In genomic region chr2:134451347-134451630, GRCh38 we compare ENCODE assay signal across 9 cellular contexts.
DNase-seq lines count a peak whose midpoint lies in the region; ATAC-seq and TF ChIP-seq lines count a peak whose summit lies in the region.
"Had no signal": no experiment of that assay in that cellular context is flagged by ENCODE, and none has a peak within 500 bp of the region (broad histone marks: within the 10 kb centered on the region; RNA-seq: fewer than 3 reads in every experiment).

No MANE protein-coding gene starts in this region.

- no peak for ATAC-seq in natural killer cell
- no peak for ATAC-seq in natural killer cell treated with Interleukin-12 subunit alpha and Interleukin-12 subunit beta and Interleukin-15 and Interleukin-18, amount 100 ng/mL, for 72 hours
- no peak for ATAC-seq in HG03342 (IDR thresholded peaks at IDR 0.05; ENCODE audit: unreplicated experiment)
- ATAC-seq in GM19452 (IDR thresholded peaks at IDR 0.05; ENCODE audit: unreplicated experiment): no peak

- intact Hi-C loops in natural killer cell (cut with micrococcal nuclease): loop anchor here (1.0 to 10.0 kb wide), 3 partner anchors 274 to 447 kb away; no protein-coding TSS in a partner anchor

- H3K9me3 ChIP-seq in endodermal cell (ENCODE audit: control insufficient read depth, low read length): no peaks in the 10 kb centered on the region
- H3K9me3 ChIP-seq: BLaER1 had no signal

- H3K9ac ChIP-seq in endodermal cell (ENCODE audit: extremely low read depth, low read length, poor library complexity, severe bottlenecking): no peak overlapping the region
- H3K9ac ChIP-seq: BLaER1 had no signal

- peaks cover 7% of the 10 kb centered on the region for H3K4me1 ChIP-seq in endodermal cell (ENCODE audit: control insufficient read depth, insufficient read depth, low read length)

- no peaks in the 10 kb centered on the region for H3K27me3 Mint-ChIP-seq in natural killer cell (ENCODE audit: low read depth in 2 of 2)
- H3K27me3 Mint-ChIP-seq in natural killer cell treated with Interleukin-12 subunit alpha and Interleukin-12 subunit beta and Interleukin-15 and Interleukin-18, amount 100 ng/mL, for 72 hours: no peaks in the 10 kb centered on the region
- no peaks in the 10 kb centered on the region for H3K27me3 Mint-ChIP-seq in endodermal cell (ENCODE audit: insufficient read depth)
- H3K27me3 Mint-ChIP-seq in progenitor cell of endocrine pancreas: no peaks in the 10 kb centered on the region

- DNase-seq in natural killer cell (no peak), endodermal cell (no peak), progenitor cell of endocrine pancreas (ENCODE audit: low spot score, unreplicated experiment) (no peak), SK-N-DZ (ENCODE audit: low spot score) (no peak)
- DNase-seq in natural killer cell treated with Interleukin-12 subunit alpha and Interleukin-12 subunit beta and Interleukin-15 and Interleukin-18, amount 100 ng/mL, for 72 hours (ENCODE audit: low spot score): no peak

- H3K9me3 Mint-ChIP-seq in natural killer cell (no peaks in the 10 kb centered on the region), endodermal cell (no peaks in the 10 kb centered on the region), progenitor cell of endocrine pancreas (ENCODE audit: low read depth) (no peaks in the 10 kb centered on the region)
- no peaks in the 10 kb centered on the region for H3K9me3 Mint-ChIP-seq in natural killer cell treated with Interleukin-12 subunit alpha and Interleukin-12 subunit beta and Interleukin-15 and Interleukin-18, amount 100 ng/mL, for 72 hours
- H3K9me3 Mint-ChIP-seq: CD8-positive, alpha-beta memory T cell had no signal

- H3K36me3 Mint-ChIP-seq in natural killer cell (no peaks in the 10 kb centered on the region), endodermal cell (ENCODE audit: low read depth) (peaks cover 27% of the 10 kb centered on the region), progenitor cell of endocrine pancreas (ENCODE audit: insufficient read depth) (peaks cover 25% of the 10 kb centered on the region)
- no peaks in the 10 kb centered on the region for H3K36me3 Mint-ChIP-seq in natural killer cell treated with Interleukin-12 subunit alpha and Interleukin-12 subunit beta and Interleukin-15 and Interleukin-18, amount 100 ng/mL, for 72 hours

- no peaks in the 10 kb centered on the region for H3K27me3 ChIP-seq in endodermal cell (ENCODE audit: control insufficient read depth, insufficient read depth, low read length, poor library complexity, severe bottlenecking)
- H3K27me3 ChIP-seq: BLaER1 had no signal

- no peak for TF ChIP-seq CTCF in natural killer cell (IDR thresholded peaks at IDR 0.05)
- no peak for TF ChIP-seq CTCF in endodermal cell (conservative IDR thresholded peaks at IDR 0.05)
- no peak for TF ChIP-seq CTCF in progenitor cell of endocrine pancreas (IDR thresholded peaks at IDR 0.05; ENCODE audit: unreplicated experiment)

- WGBS in endodermal cell (ENCODE audit: insufficient coverage in 1 of 2, insufficient read length in 1 of 2), 2 experiments: 48 to 67% methylated on average over 2 of the region's 2 CpGs

- H3K4me1 Mint-ChIP-seq in natural killer cell (peaks cover 4 to 6% of the 10 kb centered on the region in 2 donors), endodermal cell (peaks cover 3% of the 10 kb centered on the region), progenitor cell of endocrine pancreas (ENCODE audit: low read depth) (peaks cover 42% of the 10 kb centered on the region)
- H3K4me1 Mint-ChIP-seq in natural killer cell treated with Interleukin-12 subunit alpha and Interleukin-12 subunit beta and Interleukin-15 and Interleukin-18, amount 100 ng/mL, for 72 hours (ENCODE audit: low read depth in 2 of 2): peaks cover 5 to 6% of the 10 kb centered on the region in 2 donors

- H3K27ac Mint-ChIP-seq in natural killer cell (peak overlapping the region in 1 of 2 donors; percentile 19), endodermal cell (peak overlapping the region; percentile 30), progenitor cell of endocrine pancreas (peak overlapping the region; percentile 36)
- H3K27ac Mint-ChIP-seq in natural killer cell treated with Interleukin-12 subunit alpha and Interleukin-12 subunit beta and Interleukin-15 and Interleukin-18, amount 100 ng/mL, for 72 hours: no peak overlapping the region

- H3K27ac ChIP-seq in endodermal cell (ENCODE audit: low read depth, low read length): no peak overlapping the region
- H3K27ac ChIP-seq: BLaER1 had no signal

- no peak overlapping the region for H3K4me3 ChIP-seq in endodermal cell (ENCODE audit: low read length)
- H3K4me3 ChIP-seq: BLaER1 had no signal

- peaks cover 11% of the 10 kb centered on the region for H3K36me3 ChIP-seq in endodermal cell (ENCODE audit: control insufficient read depth, insufficient read depth, low read length)

- H3K4me3 Mint-ChIP-seq in natural killer cell (peak overlapping the region; percentile 2), endodermal cell (no peak overlapping the region), progenitor cell of endocrine pancreas (ENCODE audit: low read depth) (no peak overlapping the region)
- H3K4me3 Mint-ChIP-seq in natural killer cell treated with Interleukin-12 subunit alpha and Interleukin-12 subunit beta and Interleukin-15 and Interleukin-18, amount 100 ng/mL, for 72 hours: no peak overlapping the region
- H3K4me3 Mint-ChIP-seq: CD8-positive, alpha-beta memory T cell had no signal

Comparison
In these comparisons a context has a peak if more than half of its experiments do, and no peak if none do; other contexts are left out.
1. H3K27ac Mint-ChIP-seq: peak in endodermal cell (single experiment) and progenitor cell of endocrine pancreas (single experiment); none in natural killer cell treated with Interleukin-12 subunit alpha and Interleukin-12 subunit beta and Interleukin-15 and Interleukin-18, amount 100 ng/mL, for 72 hours (0 of 2).